ENCODE assay signal across 16 cellular contexts in genomic region chr6:78832091-78832808, GRCh38. TPM values are rescaled to one million over a fixed set of nuclear protein-coding genes. Genes with fewer than 3 reads are reported as not detected.
DNase-seq lines count a peak whose midpoint lies in the region; ATAC-seq and TF ChIP-seq lines count a peak whose summit lies in the region.
"Had no signal": no experiment of that assay in that cellular context is flagged by ENCODE, and none has a peak within 500 bp of the region (broad histone marks: within the 10 kb centered on the region; RNA-seq: fewer than 3 reads in every experiment).

No MANE protein-coding gene starts in this region.

- no peak for TF ChIP-seq CTCF in fibroblast of the aortic adventitia (IDR thresholded peaks at IDR 0.05; ENCODE audit: insufficient read depth, low read length)
- TF ChIP-seq CTCF in PC-9 (conservative IDR thresholded peaks at IDR 0.05), result no peak

- H3K9me2 ChIP-seq in PC-9 (ENCODE audit: insufficient read depth), result no peaks in the 10 kb centered on the region

- H4K20me1 ChIP-seq in PC-9 (ENCODE audit: insufficient read depth), result no peaks in the 10 kb centered on the region

- H3K9me3 ChIP-seq in PC-9 (ENCODE audit: insufficient read depth, low read depth), result no peaks in the 10 kb centered on the region

- ATAC-seq in GM18502 (IDR thresholded peaks at IDR 0.05; ENCODE audit: poor library complexity, unreplicated experiment) (peak; percentile 57), GM21381 (IDR thresholded peaks at IDR 0.05; ENCODE audit: unreplicated experiment) (peak; percentile 54), HG03196 (IDR thresholded peaks at IDR 0.05; ENCODE audit: unreplicated experiment) (peak; percentile 80), sciatic nerve (no peak)

- H2AFZ ChIP-seq in PC-9, result no peak overlapping the region

- intact Hi-C loops in sciatic nerve (cut with DNase I) (no loop called here), PC-9 (cut with micrococcal nuclease; ENCODE audit: unreplicated experiment) (loop anchor here (10.0 kb wide), 1 partner anchor 1367 kb away; the partner anchor contains the start of gene HTR1B)

- H3K36me3 ChIP-seq in PC-9 (ENCODE audit: low read depth), result no peaks in the 10 kb centered on the region

- POLR2A ChIA-PET in PC-9 (lab: Charles Lee; ENCODE audit: unreplicated experiment), result no interaction called here

- BruUV-seq in PC-9 (replicated peaks; lab: Mats Ljungman, UMichigan), result no TSS peak

- DNase-seq in fibroblast of the aortic adventitia (ENCODE audit: low read depth) (peak; percentile 47), sciatic nerve (ENCODE audit: low spot score) (no peak), PC-9 (no peak), NCI-H187 (lab: John Stamatoyannopoulos, UW) (no peak)
- no peak for DNase-seq in effector CD8-positive, alpha-beta T cell (lab: John Stamatoyannopoulos, UW)
- DNase-seq: ACHN; CD4-positive, alpha-beta T cell; foreskin melanocyte; GOT3; NCI-H2029 treated with DMSO at 0.1 percent for 48 hours; NCI-H748 treated with DMSO at 0.1 percent for 48 hours; retina; SHP77 had no signal

- H3K4me3 ChIP-seq in fibroblast of the aortic adventitia (ENCODE audit: low read depth, low read length) (no peak overlapping the region), PC-9 (no peak overlapping the region)

- no peak overlapping the region for H3K4me2 ChIP-seq in PC-9

- H3F3A ChIP-seq in PC-9 (ENCODE audit: insufficient read depth, low read depth), result no peaks in the 10 kb centered on the region

- H3K79me2 ChIP-seq in PC-9 (ENCODE audit: low read depth), result no peaks in the 10 kb centered on the region

- H3K27me3 ChIP-seq in PC-9 (ENCODE audit: insufficient read depth, low read depth), result no peaks in the 10 kb centered on the region

- no peaks in the 10 kb centered on the region for H3K4me1 ChIP-seq in PC-9 (replicated peaks; ENCODE audit: insufficient read depth)

- no peak overlapping the region for H3K27ac ChIP-seq in PC-9

- CTCF ChIA-PET in PC-9 (lab: Charles Lee), result no interaction called here

RNA-seq across cellular contexts. Expression of gene IRAK1BP1, which starts 35.1 kb away (rescaled TPM):
- total RNA-seq in fibroblast of the aortic adventitia (ENCODE audit: low replicate concordance), result 6.5 and 7.9 TPM in 2 replicates
- 5.2 TPM for total RNA-seq in sciatic nerve
- total RNA-seq in PC-9 (2021), result 4.3 TPM in 2 replicates
